In the genomic region with DNA sequence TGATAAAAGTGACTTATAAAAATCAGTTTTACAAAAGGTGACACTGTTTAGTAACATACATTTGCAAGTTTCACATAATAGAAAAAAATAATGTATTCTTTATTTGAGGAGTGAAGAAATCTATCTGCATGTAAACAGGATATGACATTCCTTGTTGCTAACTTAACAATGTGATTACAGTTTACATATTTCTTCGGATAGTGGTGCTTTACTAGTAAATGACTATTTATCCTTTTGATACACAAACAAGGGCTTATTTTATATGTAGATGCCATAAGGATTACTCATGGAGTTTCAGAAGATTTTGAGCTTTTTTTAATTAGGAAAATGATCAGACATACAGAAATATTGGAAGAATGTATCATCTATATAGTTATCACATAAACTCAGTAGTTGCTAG, we compare ENCODE assay signal across 16 cellular contexts.
DNase-seq lines count a peak whose midpoint lies in the region; ATAC-seq and TF ChIP-seq lines count a peak whose summit lies in the region.
"Had no signal": no experiment of that assay in that cellular context is flagged by ENCODE, and none has a peak within 500 bp of the region (broad histone marks: within the 10 kb centered on the region; RNA-seq: fewer than 3 reads in every experiment).

No MANE protein-coding gene starts in this region.

- no peak overlapping the region for H2BK5ac ChIP-seq in mesenchymal stem cell (ENCODE audit: low read depth, low read length, poor library complexity, severe bottlenecking)

- H3K27ac Mint-ChIP-seq in HFFc6: no peak overlapping the region
- H3K27ac Mint-ChIP-seq in effector memory CD8-positive, alpha-beta T cell: no peak overlapping the region
- H3K27ac Mint-ChIP-seq: CD4-positive, CD25-positive, alpha-beta regulatory T cell; H9 had no signal

- H3K4me2 ChIP-seq in mesenchymal stem cell (ENCODE audit: low read length, poor library complexity, severe bottlenecking): no peak overlapping the region
- H3K4me2 ChIP-seq in smooth muscle cell: no peak overlapping the region
- H3K4me2 ChIP-seq: BLaER1 treated with 17β-estradiol and CSF1 and Interleukin-3, amounts not matched to agents 10 nM and 100 nM had no signal

- H3K27me3 ChIP-seq in mesenchymal stem cell (ENCODE audit: control insufficient read depth in 1 of 2, insufficient read depth in 1 of 2, low read length in 2 of 2) (no peaks in the 10 kb centered on the region), smooth muscle cell (ENCODE audit: low read depth) (no peaks in the 10 kb centered on the region)
- H3K27me3 ChIP-seq: BLaER1 treated with 17β-estradiol and CSF1 and Interleukin-3, amounts not matched to agents 10 nM and 100 nM had no signal

- ATAC-seq in effector memory CD8-positive, alpha-beta T cell (replicated peaks): no peak
- no peak for ATAC-seq in GM21723 (IDR thresholded peaks at IDR 0.05; ENCODE audit: unreplicated experiment)
- ATAC-seq: HepG2 had no signal

- TF ChIP-seq CTCF in HFFc6 (IDR thresholded peaks at IDR 0.05) (no peak), smooth muscle cell (IDR thresholded peaks at IDR 0.05; ENCODE audit: borderline replicate concordance, insufficient read depth, poor library complexity, severe bottlenecking) (no peak)

- H3K9me3 ChIP-seq in mesenchymal stem cell (ENCODE audit: control insufficient read depth, low read length): no peaks in the 10 kb centered on the region
- no peaks in the 10 kb centered on the region for H3K9me3 ChIP-seq in smooth muscle cell (replicated peaks; ENCODE audit: low read depth)
- H3K9me3 ChIP-seq: BLaER1 treated with 17β-estradiol and CSF1 and Interleukin-3, amounts not matched to agents 10 nM and 100 nM had no signal

- H3K9ac ChIP-seq in mesenchymal stem cell (ENCODE audit: low read length): no peak overlapping the region
- H3K9ac ChIP-seq in smooth muscle cell (ENCODE audit: low read depth): no peak overlapping the region
- H3K9ac ChIP-seq: BLaER1 treated with 17β-estradiol and CSF1 and Interleukin-3, amounts not matched to agents 10 nM and 100 nM had no signal

- no peak overlapping the region for H2AK5ac ChIP-seq in mesenchymal stem cell (ENCODE audit: low read length, severe bottlenecking)

- no peak overlapping the region for H3K4me3 Mint-ChIP-seq in HFFc6
- no peak overlapping the region for H3K4me3 Mint-ChIP-seq in effector memory CD8-positive, alpha-beta T cell
- H3K4me3 Mint-ChIP-seq: CD4-positive, CD25-positive, alpha-beta regulatory T cell; H9 had no signal

- no peak overlapping the region for H3K4me3 ChIP-seq in mesenchymal stem cell (ENCODE audit: insufficient read depth in 1 of 2, low read depth in 1 of 2, low read length in 2 of 2)
- H3K4me3 ChIP-seq in smooth muscle cell: no peak overlapping the region
- H3K4me3 ChIP-seq: BLaER1 treated with 17β-estradiol and CSF1 and Interleukin-3, amounts not matched to agents 10 nM and 100 nM had no signal

- no peak overlapping the region for H3K23ac ChIP-seq in mesenchymal stem cell (ENCODE audit: low read length in 2 of 2)

- H3K9me3 Mint-ChIP-seq in HFFc6: no peaks in the 10 kb centered on the region
- H3K9me3 Mint-ChIP-seq in effector memory CD8-positive, alpha-beta T cell: peaks cover 0 to 5% of the 10 kb centered on the region in 2 donors
- H3K9me3 Mint-ChIP-seq: H9 had no signal

- peaks cover 16% of the 10 kb centered on the region for H3K36me3 Mint-ChIP-seq in HFFc6 (ENCODE audit: low read depth)
- no peaks in the 10 kb centered on the region for H3K36me3 Mint-ChIP-seq in effector memory CD8-positive, alpha-beta T cell (ENCODE audit: insufficient read depth)
- H3K36me3 Mint-ChIP-seq: CD4-positive, CD25-positive, alpha-beta regulatory T cell had no signal

- no peak overlapping the region for H3K4ac ChIP-seq in mesenchymal stem cell (ENCODE audit: low read depth in 1 of 2, low read length in 2 of 2)

- H4K8ac ChIP-seq in mesenchymal stem cell (ENCODE audit: low read length): no peak overlapping the region

- no peak overlapping the region for H4K91ac ChIP-seq in mesenchymal stem cell (ENCODE audit: low read length)

- peaks cover 24% of the 10 kb centered on the region for H3K4me1 Mint-ChIP-seq in HFFc6 (ENCODE audit: low read depth)
- H3K4me1 Mint-ChIP-seq in effector memory CD8-positive, alpha-beta T cell (ENCODE audit: low read depth in 2 of 2): no peaks in the 10 kb centered on the region
- H3K4me1 Mint-ChIP-seq: CD4-positive, CD25-positive, alpha-beta regulatory T cell had no signal

- no peak overlapping the region for H2BK15ac ChIP-seq in mesenchymal stem cell (ENCODE audit: low read depth, poor library complexity, severe bottlenecking)

- H3K79me1 ChIP-seq in mesenchymal stem cell (replicated peaks; ENCODE audit: low read length, poor library complexity, severe bottlenecking): no peaks in the 10 kb centered on the region

- no peaks in the 10 kb centered on the region for H3F3A ChIP-seq in smooth muscle cell (ENCODE audit: low read depth)

- H4K20me1 ChIP-seq in smooth muscle cell (ENCODE audit: low read depth): no peaks in the 10 kb centered on the region
- H4K20me1 ChIP-seq: BLaER1 treated with 17β-estradiol and CSF1 and Interleukin-3, amounts not matched to agents 10 nM and 100 nM had no signal

- H2AFZ ChIP-seq in mesenchymal stem cell (ENCODE audit: low read depth, low read length) (no peak overlapping the region), smooth muscle cell (ENCODE audit: low read depth) (no peak overlapping the region)

- peak; percentile 37 for DNase-seq in COLO829 (ENCODE audit: low spot score)
- DNase-seq in HFFc6: peak; percentile 4
- peak; percentile 42 for DNase-seq in fibroblast of peridontal ligament (ENCODE audit: extremely low read depth)
- DNase-seq in mesenchymal stem cell: peak; percentile 9
- DNase-seq in smooth muscle cell (lab: John Stamatoyannopoulos, UW; ENCODE audit: unreplicated experiment): no peak
- no peak for DNase-seq in effector memory CD8-positive, alpha-beta T cell
- DNase-seq: 8988T; Calu3; CD4-positive, CD25-positive, alpha-beta regulatory T cell; DMS79; GF-D8; GOT3; H9 had no signal

- no peak overlapping the region for H2BK12ac ChIP-seq in mesenchymal stem cell (ENCODE audit: low read length in 2 of 2)

- no peaks in the 10 kb centered on the region for H3K36me3 ChIP-seq in mesenchymal stem cell (ENCODE audit: control insufficient read depth in 1 of 2, insufficient read depth in 2 of 2, low read depth in 1 of 2, low read length in 2 of 2)
- H3K36me3 ChIP-seq in smooth muscle cell (ENCODE audit: low read depth): no peaks in the 10 kb centered on the region
- H3K36me3 ChIP-seq: BLaER1 treated with 17β-estradiol and CSF1 and Interleukin-3, amounts not matched to agents 10 nM and 100 nM had no signal

- H3K14ac ChIP-seq in mesenchymal stem cell (ENCODE audit: low read length in 2 of 2): no peak overlapping the region

- H3K79me2 ChIP-seq in smooth muscle cell (ENCODE audit: low read depth): no peaks in the 10 kb centered on the region

- WGBS in mesenchymal stem cell: no CpG with 5 or more reads among the region's 1 CpG
- WGBS in smooth muscle cell (ENCODE audit: low lambda C conversion rate): 81% methylated on average over 1 of the region's 1 CpG

- H2BK120ac ChIP-seq in mesenchymal stem cell (ENCODE audit: low read depth, low read length): no peak overlapping the region

- no peaks in the 10 kb centered on the region; the same call in 1 of the 2 replicates for H3K27me3 Mint-ChIP-seq in HFFc6 (ENCODE audit: insufficient read depth)
- H3K27me3 Mint-ChIP-seq in effector memory CD8-positive, alpha-beta T cell: no peaks in the 10 kb centered on the region
- H3K27me3 Mint-ChIP-seq: CD4-positive, CD25-positive, alpha-beta regulatory T cell had no signal

- no peak overlapping the region for H3K18ac ChIP-seq in mesenchymal stem cell (ENCODE audit: low read depth in 1 of 2, low read length in 2 of 2)

- no peaks in the 10 kb centered on the region for H3K4me1 ChIP-seq in mesenchymal stem cell (ENCODE audit: control insufficient read depth, insufficient read depth, low read depth, low read length)
- H3K4me1 ChIP-seq in smooth muscle cell (ENCODE audit: low read depth): no peaks in the 10 kb centered on the region
- H3K4me1 ChIP-seq: BLaER1 treated with 17β-estradiol and CSF1 and Interleukin-3, amounts not matched to agents 10 nM and 100 nM had no signal

- H3K27ac ChIP-seq in mesenchymal stem cell (ENCODE audit: low read length, poor library complexity, severe bottlenecking) (no peak overlapping the region), smooth muscle cell (ENCODE audit: low read depth) (no peak overlapping the region)
- H3K27ac ChIP-seq: BLaER1 treated with 17β-estradiol and CSF1 and Interleukin-3, amounts not matched to agents 10 nM and 100 nM had no signal

Comparison
In these comparisons a context has a peak if more than half of its experiments do, and no peak if none do; other contexts are left out.
1. DNase-seq: peak in COLO829 (single experiment), HFFc6 (single experiment), fibroblast of peridontal ligament (single experiment) and mesenchymal stem cell (single experiment); none in smooth muscle cell (single experiment) and effector memory CD8-positive, alpha-beta T cell (0 of 3).